16 cellular contexts compared by ENCODE assay signal in genomic region chr9:79575560-79575959, GRCh38. TPM values are rescaled to one million over a fixed set of nuclear protein-coding genes. Genes with fewer than 3 reads are reported as not detected.
DNase-seq lines count a peak whose midpoint lies in the region; ATAC-seq and TF ChIP-seq lines count a peak whose summit lies in the region.
"Had no signal": no experiment of that assay in that cellular context is flagged by ENCODE, and none has a peak within 500 bp of the region (broad histone marks: within the 10 kb centered on the region; RNA-seq: fewer than 3 reads in every experiment).

No MANE protein-coding gene starts in this region.

- no peak for TF ChIP-seq EP300 in esophagus muscularis mucosa (IDR thresholded peaks at IDR 0.05)

- H3K36me3 Mint-ChIP-seq in T-cell: peaks cover 17% of the 10 kb centered on the region

- peak overlapping the region; percentile 86; the same call in 1 of the 2 replicates for H3K4me2 ChIP-seq in DND-41 (ENCODE audit: insufficient read depth, low read length)

- peaks cover 65 to 66% (median 65%) of the 10 kb centered on the region in 3 donors for H3K4me1 Mint-ChIP-seq in T-cell

- H3K36me3 ChIP-seq in DND-41 (ENCODE audit: insufficient read depth, low read length) (peaks cover 4% of the 10 kb centered on the region; the same call in 1 of the 2 replicates), iPS-20b (ENCODE audit: insufficient read depth, low read depth, low read length) (peaks cover 32% of the 10 kb centered on the region; the same call in 1 of the 2 replicates), gastrocnemius medialis (peaks cover 0 to 4% of the 10 kb centered on the region in 2 donors), brain microvascular endothelial cell (replicated peaks) (no peaks in the 10 kb centered on the region), esophagus muscularis mucosa (peaks cover 0 to 5% (median 0%) of the 10 kb centered on the region in 4 donors)
- H3K36me3 ChIP-seq: transverse colon had no signal

- no peak for ATAC-seq in DND-41 (ENCODE audit: insufficient read depth, low read depth)
- no peak for ATAC-seq in T-cell (replicated peaks in 1 of 4)
- no peak for ATAC-seq in gastrocnemius medialis
- ATAC-seq in HG03457 (IDR thresholded peaks at IDR 0.05; ENCODE audit: unreplicated experiment): no peak
- ATAC-seq: PC-3 had no signal

- peak overlapping the region in 2 of 3 donors; percentile 5 to 14 for H3K4me3 Mint-ChIP-seq in T-cell
- H3K4me3 Mint-ChIP-seq: activated CD4-positive, alpha-beta memory T cell treated with anti-CD3 and anti-CD28 coated beads for 36 hours had no signal

- no peak overlapping the region for H3K9ac ChIP-seq in DND-41 (ENCODE audit: low read depth, low read length)
- no peak overlapping the region for H3K9ac ChIP-seq in iPS-20b (ENCODE audit: low read depth, low read length)

- no peaks in the 10 kb centered on the region for H3K27me3 Mint-ChIP-seq in T-cell
- H3K27me3 Mint-ChIP-seq: activated CD4-positive, alpha-beta memory T cell treated with anti-CD3 and anti-CD28 coated beads for 36 hours had no signal

- H3K4me3 ChIP-seq in DND-41 (ENCODE audit: low read depth in 1 of 2, low read length in 2 of 2) (no peak overlapping the region), iPS-20b (ENCODE audit: low read length) (peak overlapping the region; percentile 96; the same call in 1 of the 2 replicates), gastrocnemius medialis (peak overlapping the region in 2 of 4 donors; percentile 79 to 85), brain microvascular endothelial cell (ENCODE audit: low read depth, low read length) (no peak overlapping the region), esophagus muscularis mucosa (no peak overlapping the region)

- H2AFZ ChIP-seq in DND-41 (ENCODE audit: low read depth, low read length): no peak overlapping the region

- H3K4me1 ChIP-seq in DND-41 (ENCODE audit: insufficient read depth, low read length) (peaks cover 32% of the 10 kb centered on the region), iPS-20b (ENCODE audit: insufficient read depth, low read length) (peaks cover 14% of the 10 kb centered on the region; the same call in 1 of the 2 replicates), gastrocnemius medialis (peaks cover 55 to 65% of the 10 kb centered on the region in 2 donors), esophagus muscularis mucosa (peaks cover 14 to 54% (median 41%) of the 10 kb centered on the region in 4 donors)

- H3K27ac ChIP-seq in DND-41 (ENCODE audit: low read length) (no peak overlapping the region), iPS-20b (ENCODE audit: low read length) (no peak overlapping the region), gastrocnemius medialis (peak overlapping the region in 3 of 4 donors; percentile 91 to 98 (median 92)), brain microvascular endothelial cell (no peak overlapping the region), substantia nigra (ENCODE audit: low read depth, low read length, poor library complexity, severe bottlenecking) (no peak overlapping the region), esophagus muscularis mucosa (replicated peaks in 1 of 4) (no peak overlapping the region)
- H3K27ac ChIP-seq: skin epidermis, transverse colon had no signal

- H3K9me3 ChIP-seq in DND-41 (ENCODE audit: insufficient read depth, low read length, severe bottlenecking) (no peaks in the 10 kb centered on the region), iPS-20b (ENCODE audit: insufficient read depth, low read depth, low read length) (no peaks in the 10 kb centered on the region), gastrocnemius medialis (no peaks in the 10 kb centered on the region), esophagus muscularis mucosa (no peaks in the 10 kb centered on the region)
- H3K9me3 ChIP-seq: transverse colon had no signal

- H4K20me1 ChIP-seq in DND-41 (ENCODE audit: insufficient read depth, low read length): peaks cover 24% of the 10 kb centered on the region; the same call in 1 of the 2 replicates

- H3K27me3 ChIP-seq in DND-41 (ENCODE audit: insufficient read depth, low read length, poor library complexity): no peaks in the 10 kb centered on the region
- H3K27me3 ChIP-seq in iPS-20b (ENCODE audit: insufficient read depth, low read length): peaks cover 5% of the 10 kb centered on the region; the same call in 1 of the 2 replicates
- H3K27me3 ChIP-seq in gastrocnemius medialis: no peaks in the 10 kb centered on the region
- no peaks in the 10 kb centered on the region for H3K27me3 ChIP-seq in brain microvascular endothelial cell (replicated peaks)
- no peaks in the 10 kb centered on the region for H3K27me3 ChIP-seq in esophagus muscularis mucosa

- CTCF ChIA-PET in T-cell (lab: Charles Lee): no interaction called here

- intact Hi-C loops in gastrocnemius medialis (cut with DNase I; ENCODE audit: low total_unique reads) (loop anchor here (10.0 kb wide), 1 partner anchor 421 kb away; no protein-coding TSS in a partner anchor), esophagus muscularis mucosa (cut with DNase I) (loop anchor here (10.0 kb wide), 1 partner anchor 599 kb away; no protein-coding TSS in a partner anchor)

- TF ChIP-seq CTCF in DND-41 (IDR thresholded peaks at IDR 0.05; ENCODE audit: borderline replicate concordance, extremely low read depth, low read length, poor library complexity, severe bottlenecking): no peak
- no peak for TF ChIP-seq CTCF in gastrocnemius medialis (IDR thresholded peaks at IDR 0.05 in 4 of 5, conservative IDR thresholded peaks at IDR 0.05 in 1 of 5)
- TF ChIP-seq CTCF in brain microvascular endothelial cell (IDR thresholded peaks at IDR 0.05; ENCODE audit: low read depth, low read length, missing control alignments): no peak
- TF ChIP-seq CTCF in esophagus muscularis mucosa (IDR thresholded peaks at IDR 0.05): no peak

- TF ChIP-seq POLR2A in gastrocnemius medialis (IDR thresholded peaks at IDR 0.05): no peak
- TF ChIP-seq POLR2A in esophagus muscularis mucosa (IDR thresholded peaks at IDR 0.05; ENCODE audit: low read depth): no peak

- H3K27ac Mint-ChIP-seq in T-cell: peak overlapping the region; percentile 45 to 73
- H3K27ac Mint-ChIP-seq: activated CD4-positive, alpha-beta memory T cell treated with anti-CD3 and anti-CD28 coated beads for 36 hours; mesothelial cell of epicardium had no signal

- no peaks in the 10 kb centered on the region for H3K9me3 Mint-ChIP-seq in T-cell
- H3K9me3 Mint-ChIP-seq: activated CD4-positive, alpha-beta memory T cell treated with anti-CD3 and anti-CD28 coated beads for 36 hours; mesothelial cell of epicardium had no signal

- in situ Hi-C loops in gastrocnemius medialis (cut with MboI; ENCODE audit: low sequenced_read_pairs in 4 of 4) (no loop called here), brain microvascular endothelial cell (cut with HindIII; ENCODE audit: low pct_ligation_motif_present, low sequenced_read_pairs) (no loop called here)

- H3K79me2 ChIP-seq in DND-41 (ENCODE audit: insufficient read depth, low read length): peaks cover 10% of the 10 kb centered on the region

- DNase-seq in DND-41: no peak
- no peak for DNase-seq in T-cell
- DNase-seq in gastrocnemius medialis: no peak
- no peak for DNase-seq in brain microvascular endothelial cell
- no peak for DNase-seq in substantia nigra (lab: John Stamatoyannopoulos, UW)
- DNase-seq in esophagus muscularis mucosa (ENCODE audit: extremely low spot score): no peak
- DNase-seq: activated CD4-positive, alpha-beta memory T cell treated with anti-CD3 and anti-CD28 coated beads for 36 hours; activated naive CD4-positive, alpha-beta T cell; cortex of kidney; NCI-H345; PC-3; transverse colon had no signal

- WGBS in esophagus muscularis mucosa: 62% methylated on average over 3 of the region's 3 CpGs

- POLR2A ChIA-PET in T-cell (lab: Charles Lee): no interaction called here

RNA-seq across cellular contexts. Expression of gene TLE4, which starts 3.8 kb away (rescaled TPM):
- total RNA-seq in T-cell (100 to 1,000 TPM in 2 of 5 donors, 10 to 100 TPM in 3; 65.9 to 138 (median 78.7) TPM), gastrocnemius medialis (10 to 100 TPM; 30.1 to 64.6 (median 43.4) TPM), esophagus muscularis mucosa (10 to 100 TPM; 30.0 to 36.1 (median 34.3) TPM)

Comparison
In these comparisons a context has a peak if more than half of its experiments do, and no peak if none do; other contexts are left out.
1. H3K27ac ChIP-seq: peak in gastrocnemius medialis (3 of 4); none in DND-41 (single experiment), iPS-20b (single experiment), brain microvascular endothelial cell (single experiment), substantia nigra (single experiment) and esophagus muscularis mucosa (0 of 4).